28 cellular contexts compared by ENCODE assay signal in genomic region chr4:79662651-79663050, GRCh38.
"Had no signal": no experiment of that assay in that cellular context is flagged by ENCODE, and none has a peak within 500 bp of the region (broad histone marks: within the 10 kb centered on the region; RNA-seq: fewer than 3 reads in every experiment).

No MANE protein-coding gene starts in this region.

- DNase-seq: activated CD4-positive, alpha-beta T cell treated with anti-CD3 and anti-CD28 coated beads, Interleukin-2, amount 10 ng/mL, durations not matched to agents 24 days and 14 days; activated CD4-positive, alpha-beta T cell treated with anti-CD3 and anti-CD28 coated beads, Interleukin-2, amount 50 U/mL, for 4 hours; activated CD8-positive, alpha-beta T cell treated with anti-CD3 and anti-CD28 coated beads for 36 hours; activated effector memory CD4-positive, alpha-beta T cell treated with anti-CD3 and anti-CD28 coated beads, Interleukin-2, amount 50 U/mL, for 16 hours; activated naive CD4-positive, alpha-beta T cell; activated naive CD4-positive, alpha-beta T cell treated with anti-CD3 and anti-CD28 coated beads, Interleukin-2, amount 50 U/mL, for 16 hours; activated naive CD8-positive, alpha-beta T cell treated with anti-CD3 and anti-CD28 coated beads for 36 hours; activated T-cell treated with anti-CD3 and anti-CD28 coated beads, Interleukin-2, amount 50 U/mL, for 1 hour; activated T-cell treated with anti-CD3 and anti-CD28 coated beads, Interleukin-2, amount 50 U/mL, for 72 hours; amniotic stem cell; aorta; brain microvascular endothelial cell; Karpas-422; NCI-H1105 treated with DMSO at 0.1 percent for 48 hours; NCI-H1436; NCI-H1694; NCI-H1930; NCI-H2081 treated with DMSO at 0.1 percent for 48 hours; NCI-H226; NCI-H446 treated with DMSO at 0.1 percent for 48 hours; NCI-H524; PC-3; Peyer's patch; SW 1271; T1000 had no signal

- ATAC-seq: activated CD8-positive, alpha-beta T cell treated with anti-CD3 and anti-CD28 coated beads for 36 hours; activated T-cell treated with anti-CD3 and anti-CD28 coated beads, Interleukin-2, amount 50 U/mL, for 72 hours; activated T-helper 17 cell treated with anti-CD3 and anti-CD28 coated beads, Interleukin-2, amount 50 U/mL, for 72 hours; K562; PC-3; Right ventricle myocardium inferior had no signal
